In the genomic region with DNA sequence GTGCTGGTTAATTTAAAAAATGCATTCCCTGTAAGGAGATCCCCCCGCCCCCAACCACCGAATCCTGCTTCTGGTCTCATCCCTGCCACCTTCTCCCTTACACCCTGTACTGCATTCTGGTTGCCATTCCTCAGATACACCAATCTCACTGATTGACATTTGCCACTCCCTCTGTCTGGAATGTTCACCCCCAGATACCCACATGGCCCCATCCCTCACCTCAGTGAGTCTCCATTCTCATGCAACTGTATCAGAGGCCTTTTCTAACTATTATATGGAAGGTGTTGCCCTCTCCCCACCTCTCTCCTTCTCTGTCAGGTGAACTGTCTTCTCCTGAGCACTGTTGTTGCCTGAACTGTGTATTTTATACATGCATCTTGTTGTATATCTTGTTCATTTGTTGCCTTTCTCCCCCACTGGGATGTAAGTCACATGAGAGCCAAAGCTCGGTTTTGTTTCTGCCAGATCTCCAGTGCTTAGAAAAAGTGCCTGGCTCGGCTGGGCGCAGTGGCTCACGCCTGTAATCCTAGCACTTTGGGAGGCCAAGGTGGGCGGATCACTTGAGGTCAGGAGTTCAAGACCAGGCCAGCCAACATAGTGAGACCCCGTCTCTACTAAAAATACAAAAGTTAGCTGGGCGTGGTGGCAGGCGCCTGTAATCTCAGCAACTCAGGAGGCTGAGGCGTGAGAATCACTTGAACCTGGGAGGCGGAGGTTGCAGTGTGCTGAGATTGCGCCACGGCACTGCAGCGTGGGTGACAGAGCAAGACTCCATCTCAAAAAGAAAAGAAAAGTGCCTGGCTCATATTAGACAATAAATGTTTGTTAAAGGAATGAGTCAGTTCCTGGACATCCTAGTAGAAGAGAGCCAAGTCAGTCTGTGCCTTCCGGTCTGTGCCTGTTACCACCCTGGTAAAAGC, we compare ENCODE assay signal across 8 cellular contexts.
DNase-seq lines count a peak whose midpoint lies in the region; ATAC-seq, FAIRE-seq and TF ChIP-seq lines count a peak whose summit lies in the region.

No MANE protein-coding gene starts in this region.

- TF ChIP-seq CTCF in A549 (IDR thresholded peaks at IDR 0.05): no peak
- no peak for TF ChIP-seq CTCF in MCF 10A (IDR thresholded peaks at IDR 0.05; ENCODE audit: unreplicated experiment)
- TF ChIP-seq CTCF in lower lobe of right lung (IDR thresholded peaks at IDR 0.05): no peak

- H3K9me3 Mint-ChIP-seq in MCF 10A (ENCODE audit: unreplicated experiment): no peaks in the 10 kb centered on the region

- no peak for FAIRE-seq in A549 (lab: Jason Lieb, UNC)

- H3K4me3 ChIP-seq in A549 (0 out of 3 replicates have a peak overlapping the region, but pooled peaks have one; percentile 19), lower lobe of right lung (no peak overlapping the region)

- peak overlapping the region; percentile 24 for H3K27ac Mint-ChIP-seq in MCF 10A (ENCODE audit: low read depth, unreplicated experiment)

- TF ChIP-seq POLR2A in A549 (IDR thresholded peaks at IDR 0.05; ENCODE audit: low read length): no peak

- no peaks in the 10 kb centered on the region for H3K27me3 ChIP-seq in lower lobe of right lung (ENCODE audit: low read depth)

- H3K27me3 Mint-ChIP-seq in MCF 10A (ENCODE audit: insufficient read depth, unreplicated experiment): no peaks in the 10 kb centered on the region

- H3K9me3 ChIP-seq in A549 (no peaks in the 10 kb centered on the region), lower lobe of right lung (no peaks in the 10 kb centered on the region)

- CTCF ChIA-PET in A549 (lab: Yijun Ruan, JAX) (no interaction called here), MCF 10A (lab: Yijun Ruan, JAX) (interaction anchor here (0.6 kb wide), 1 partner anchor 742 kb away, joined by 3 read pairs; no protein-coding TSS in a partner anchor)

- peaks cover 32% of the 10 kb centered on the region for H3K36me3 Mint-ChIP-seq in MCF 10A (ENCODE audit: insufficient read depth, unreplicated experiment)

- peaks cover 47% of the 10 kb centered on the region for H3K4me1 ChIP-seq in A549
- H3K4me1 ChIP-seq in lower lobe of right lung: peaks cover 55% of the 10 kb centered on the region

- peaks cover 5% of the 10 kb centered on the region for H3K36me3 ChIP-seq in lower lobe of right lung

- peak overlapping the region; percentile 50 for H3K4me3 Mint-ChIP-seq in MCF 10A (ENCODE audit: unreplicated experiment)

- H3K4me1 Mint-ChIP-seq in MCF 10A (ENCODE audit: insufficient read depth, unreplicated experiment): peaks cover 61% of the 10 kb centered on the region

- H3K27ac ChIP-seq in A549 (peak overlapping the region; percentile 69 to 87), lower lobe of right lung (peak overlapping the region; percentile 42)

- 18% methylated on average over 13 of the region's 16 CpGs for WGBS in A549 (ENCODE audit: missing lambda C conversion rate)

- intact Hi-C loops in MCF 10A (cut with micrococcal nuclease): loop anchor here (5.0 kb wide), 1 partner anchor 61 kb away; a partner anchor contains a TSS
- intact Hi-C loops in lower lobe of right lung (cut with DNase I): no loop called here
- intact Hi-C loops in posterior cingulate gyrus (cut with DNase I): no loop called here

- POLR2A ChIA-PET in A549 (lab: Yijun Ruan, JAX) (interaction anchor here (1.1 kb wide), 1 partner anchor 61 kb away, joined by 7 read pairs; a partner anchor contains a TSS), MCF 10A (lab: Yijun Ruan, JAX) (interaction anchor here (0.6 to 2.1 kb wide), 8 partner anchors 11 to 61 kb away, joined by 3 to 15 read pairs (median 6); a partner anchor contains a TSS)

- H3K4me2 ChIP-seq in A549: peak overlapping the region; percentile 70

- TF ChIP-seq EP300 in A549 (IDR thresholded peaks at IDR 0.05): no peak

- DNase-seq in A549 (ENCODE audit: low read depth in 1 of 2, low spot score in 1 of 2): peak; percentile 49 to 59
- DNase-seq in HS-5 (ENCODE audit: low read depth): peak; percentile 31
- peak; percentile 89 for DNase-seq in MCF 10A (ENCODE audit: unreplicated experiment)
- no peak for DNase-seq in lower lobe of right lung
- DNase-seq in posterior cingulate gyrus: no peak
- no peak for DNase-seq in SHP77 (lab: John Stamatoyannopoulos, UW)
- no peak for DNase-seq in midbrain (lab: John Stamatoyannopoulos, UW)
- no peak for DNase-seq in NCI-H187 treated with DMSO at 0.1 percent for 48 hours (lab: John Stamatoyannopoulos, UW)

- no TSS peak for BruUV-seq in MCF 10A (replicated peaks; lab: Mats Ljungman, UMichigan)

- ATAC-seq in A549 (peak; percentile 92 to 94), lower lobe of right lung (peak; percentile 24 to 41)

- no peak for TF ChIP-seq RAD21 in A549 (conservative IDR thresholded peaks at IDR 0.05 in 1 of 2, IDR thresholded peaks at IDR 0.05 in 1 of 2)

TF ChIP-seq in A549, 52 proteins besides CTCF, POLR2A, EP300 and RAD21:
- TF ChIP-seq, protein P1, sequence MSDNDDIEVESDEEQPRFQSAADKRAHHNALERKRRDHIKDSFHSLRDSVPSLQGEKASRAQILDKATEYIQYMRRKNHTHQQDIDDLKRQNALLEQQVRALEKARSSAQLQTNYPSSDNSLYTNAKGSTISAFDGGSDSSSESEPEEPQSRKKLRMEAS (IDR thresholded peaks at IDR 0.05): 0 out of 2 replicates have a peak, but pooled peaks have one; percentile 2
- TF ChIP-seq JUN (IDR thresholded peaks at IDR 0.05) (0 out of 5 replicates have a peak, but pooled peaks of 1 of the 2 experiments have one; percentile 16), CBX2 (IDR thresholded peaks at IDR 0.05; ENCODE audit: borderline replicate concordance, low read depth) (no peak), CEBPB (IDR thresholded peaks at IDR 0.05) (peak; percentile 65 to 75; a peak in 3 of 4 replicates), JUNB (IDR thresholded peaks at IDR 0.05) (peak; percentile 21; the same call in 1 of the 2 replicates)

Comparison
In these comparisons a context has a peak if more than half of its experiments do, and no peak if none do; other contexts are left out.
1. DNase-seq: peak in A549 (2 of 2), HS-5 (single experiment) and MCF 10A (single experiment); none in lower lobe of right lung (single experiment), posterior cingulate gyrus (0 of 10), SHP77 (0 of 2), midbrain (single experiment) and NCI-H187 treated with DMSO at 0.1 percent for 48 hours (single experiment).